29 cellular contexts compared by ENCODE assay signal in the genomic region with DNA sequence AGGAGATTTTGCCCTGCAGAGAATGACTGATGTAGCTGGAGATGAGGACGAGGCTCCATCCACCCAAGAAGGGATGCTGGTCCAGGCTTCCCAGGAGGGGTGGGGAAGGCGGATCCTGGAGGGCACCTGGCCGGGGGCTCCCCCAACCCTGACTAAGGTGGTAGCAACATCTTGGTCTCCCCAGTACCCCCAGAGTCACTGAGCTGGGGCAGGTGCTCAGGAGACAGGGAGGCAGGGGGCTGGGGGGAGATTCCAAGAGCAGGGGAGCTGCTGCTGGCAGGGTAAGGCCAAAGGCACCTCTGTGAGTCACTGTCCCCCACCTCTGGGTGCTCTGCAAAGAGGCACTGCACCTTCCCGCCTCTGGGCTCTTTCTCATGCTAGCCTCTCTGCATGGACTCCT. TPM values are rescaled to one million over a fixed set of nuclear protein-coding genes. Genes with fewer than 3 reads are reported as not detected.
"Had no signal": no experiment of that assay in that cellular context is flagged by ENCODE, and none has a peak within 500 bp of the region (broad histone marks: within the 10 kb centered on the region; RNA-seq: fewer than 3 reads in every experiment).

No MANE protein-coding gene starts in this region.

- DNase-seq: heart left ventricle; hypothalamus; immature natural killer cell; kidney; left colon; left lung; naive thymus-derived CD8-positive, alpha-beta T cell; occipital lobe; ovary; retina; right cardiac atrium; small intestine; spleen; stimulated activated CD4-positive, alpha-beta T cell treated with anti-CD3 and anti-CD28 coated beads, Interleukin-4, amount 100 ng/mL, for 24 hours; stimulated activated naive CD4-positive, alpha-beta T cell treated with Interleukin-2 at 50 U/mL for 16 hours; stimulated activated naive CD8-positive, alpha-beta T cell treated with anti-CD3 and anti-CD28 coated beads, Interleukin-15, amount 100 ng/mL, for 72 hours; substantia nigra had no signal

- H3K27ac ChIP-seq: heart left ventricle, left lung, neutrophil, ovary, prostate gland, spleen, tibial nerve, vagina had no signal

- H3K4me3 ChIP-seq: heart left ventricle, left lung, ovary, prostate gland, spleen, tibial nerve, vagina had no signal

- H3K4me1 ChIP-seq: heart left ventricle, left lung, prostate gland, spleen, vagina had no signal

- H3K9me3 ChIP-seq: heart left ventricle, left lung, neutrophil, ovary, prostate gland, spleen, tibial nerve, vagina had no signal

- FAIRE-seq: islet of Langerhans, kidney, small intestine had no signal

- H3K27me3 ChIP-seq: neutrophil, ovary, vagina had no signal

- H3K9me3 Mint-ChIP-seq: immature natural killer cell; memory B cell; naive thymus-derived CD8-positive, alpha-beta T cell; nephron; neural crest cell; stimulated activated effector memory CD8-positive, alpha-beta T cell treated with anti-CD3 and anti-CD28 coated beads, Interleukin-12 subunit alpha, Interleukin-12 subunit beta, amount 100 ng/mL, for 72 hours; stimulated activated naive CD8-positive, alpha-beta T cell treated with anti-CD3 and anti-CD28 coated beads, Interleukin-15, amount 100 ng/mL, for 72 hours; type B pancreatic cell had no signal

- H3K27ac Mint-ChIP-seq: immature natural killer cell; memory B cell; naive thymus-derived CD8-positive, alpha-beta T cell; nephron; stimulated activated naive CD8-positive, alpha-beta T cell treated with anti-CD3 and anti-CD28 coated beads, Interleukin-15, amount 100 ng/mL, for 72 hours; type B pancreatic cell had no signal

- H3K36me3 Mint-ChIP-seq: immature natural killer cell; memory B cell; naive thymus-derived CD8-positive, alpha-beta T cell; stimulated activated effector memory CD8-positive, alpha-beta T cell treated with anti-CD3 and anti-CD28 coated beads, Interleukin-12 subunit alpha, Interleukin-12 subunit beta, amount 100 ng/mL, for 72 hours; type B pancreatic cell had no signal

- H3K4me3 Mint-ChIP-seq: immature natural killer cell; memory B cell; naive thymus-derived CD8-positive, alpha-beta T cell; nephron; neural crest cell; stimulated activated effector memory CD8-positive, alpha-beta T cell treated with anti-CD3 and anti-CD28 coated beads, Interleukin-12 subunit alpha, Interleukin-12 subunit beta, amount 100 ng/mL, for 72 hours; stimulated activated naive CD8-positive, alpha-beta T cell treated with anti-CD3 and anti-CD28 coated beads, Interleukin-15, amount 100 ng/mL, for 72 hours; type B pancreatic cell had no signal

- H3K4me1 Mint-ChIP-seq: immature natural killer cell; memory B cell; naive thymus-derived CD8-positive, alpha-beta T cell; nephron; neural crest cell; stimulated activated effector memory CD8-positive, alpha-beta T cell treated with anti-CD3 and anti-CD28 coated beads, Interleukin-12 subunit alpha, Interleukin-12 subunit beta, amount 100 ng/mL, for 72 hours; stimulated activated naive CD8-positive, alpha-beta T cell treated with anti-CD3 and anti-CD28 coated beads, Interleukin-15, amount 100 ng/mL, for 72 hours had no signal

- ATAC-seq: heart left ventricle; left colon; left lung; naive thymus-derived CD8-positive, alpha-beta T cell; right cardiac atrium; sciatic nerve; stimulated activated effector memory CD8-positive, alpha-beta T cell treated with anti-CD3 and anti-CD28 coated beads, Interleukin-12 subunit alpha, Interleukin-12 subunit beta, amount 100 ng/mL, for 72 hours; stimulated activated naive CD8-positive, alpha-beta T cell treated with anti-CD3 and anti-CD28 coated beads, Interleukin-15, amount 100 ng/mL, for 72 hours had no signal

- H3K36me3 ChIP-seq: heart left ventricle, left lung, ovary, prostate gland, tibial nerve, vagina had no signal

RNA-seq across cellular contexts. Expression of a gene that starts 48.6 kb away (rescaled TPM):
- total RNA-seq: lung microvascular endothelial cell; naive thymus-derived CD8-positive, alpha-beta T cell had no signal
- polyA plus RNA-seq: immature natural killer cell; naive thymus-derived CD8-positive, alpha-beta T cell had no signal
